8 cellular contexts compared by ENCODE assay signal in genomic region chr16:11780988-11781680, GRCh38. TPM values are rescaled to one million over a fixed set of nuclear protein-coding genes. Genes with fewer than 3 reads are reported as not detected.
DNase-seq lines count a peak whose midpoint lies in the region; ATAC-seq and TF ChIP-seq lines count a peak whose summit lies in the region.

No MANE protein-coding gene starts in this region.

- H3K27ac ChIP-seq in SJCRH30 (peak overlapping the region; percentile 95), stomach (peak overlapping the region; percentile 4 to 95 (median 84))

- H3K9me3 ChIP-seq in SJCRH30 (replicated peaks) (no peaks in the 10 kb centered on the region), stomach (no peaks in the 10 kb centered on the region)

- H3K4me1 Mint-ChIP-seq in activated T-cell treated with anti-CD3 and anti-CD28 coated beads, Interleukin-2, amount 50 U/mL, for 72 hours (ENCODE audit: low read depth), result peaks cover 48% of the 10 kb centered on the region

- DNase-seq in activated T-cell treated with anti-CD3 and anti-CD28 coated beads, Interleukin-2, amount 50 U/mL, for 72 hours, result no peak
- DNase-seq in activated T-cell treated with anti-CD3 and anti-CD28 coated beads, Interleukin-2, amount 50 U/mL, for 1 hour, result no peak
- DNase-seq in SJCRH30, result peak in 1 of 2 experiments; percentile 51
- DNase-seq in fibroblast of pulmonary artery (ENCODE audit: low read depth), result peak; percentile 58
- DNase-seq in stomach, result no peak
- DNase-seq in HT-29 (ENCODE audit: low spot score), result no peak
- no peak for DNase-seq in cerebellar nuclear complex (lab: John Stamatoyannopoulos, UW)
- DNase-seq in SIG-M5 treated with dmso at 0.1 percent for 504 hours (lab: John Stamatoyannopoulos, UW; ENCODE audit: unreplicated experiment), result no peak

- H3K4me3 ChIP-seq in SJCRH30 (no peak overlapping the region), fibroblast of pulmonary artery (replicated peaks; ENCODE audit: low read depth, low read length) (no peak overlapping the region), stomach (no peak overlapping the region)

- H3K27me3 Mint-ChIP-seq in activated T-cell treated with anti-CD3 and anti-CD28 coated beads, Interleukin-2, amount 50 U/mL, for 72 hours (ENCODE audit: low read depth), result no peaks in the 10 kb centered on the region

- H3K4me3 Mint-ChIP-seq in activated T-cell treated with anti-CD3 and anti-CD28 coated beads, Interleukin-2, amount 50 U/mL, for 72 hours, result peak overlapping the region in 1 of 2 donors; percentile 23

- H3K36me3 ChIP-seq in SJCRH30, result peaks cover 28% of the 10 kb centered on the region
- H3K36me3 ChIP-seq in stomach, result peaks cover 14 to 46% (median 43%) of the 10 kb centered on the region in 4 donors

- whole genome bisulfite sequencing in stomach, 5 donors, result 75 to 93% (median 85%) methylated on average over 4 of the region's 4 CpGs

- peaks cover 0 to 27% of the 10 kb centered on the region in 2 donors for H3K36me3 Mint-ChIP-seq in activated T-cell treated with anti-CD3 and anti-CD28 coated beads, Interleukin-2, amount 50 U/mL, for 72 hours (ENCODE audit: insufficient read depth in 2 of 2)

- TF ChIP-seq EP300 in stomach (IDR thresholded peaks at IDR 0.05), result no peak

- ATAC-seq in activated T-cell treated with anti-CD3 and anti-CD28 coated beads, Interleukin-2, amount 50 U/mL, for 72 hours (replicated peaks in 1 of 2), result no peak

- peaks cover 34% of the 10 kb centered on the region for H3K4me1 ChIP-seq in SJCRH30
- H3K4me1 ChIP-seq in stomach, result peaks cover 27 to 57% (median 45%) of the 10 kb centered on the region in 4 donors

- TF ChIP-seq CTCF in fibroblast of pulmonary artery (IDR thresholded peaks at IDR 0.05; ENCODE audit: low read length, missing control alignments) (no peak), stomach (IDR thresholded peaks at IDR 0.05) (no peak)

- intact Hi-C loops in stomach (cut with DNase I; ENCODE audit: low total_unique reads), result no loop called here

- H3K27me3 ChIP-seq in SJCRH30 (no peaks in the 10 kb centered on the region), stomach (no peaks in the 10 kb centered on the region)

- no peak for TF ChIP-seq POLR2A in stomach (IDR thresholded peaks at IDR 0.05)

- H3K9me3 Mint-ChIP-seq in activated T-cell treated with anti-CD3 and anti-CD28 coated beads, Interleukin-2, amount 50 U/mL, for 72 hours, result no peaks in the 10 kb centered on the region

- H3K27ac Mint-ChIP-seq in activated T-cell treated with anti-CD3 and anti-CD28 coated beads, Interleukin-2, amount 50 U/mL, for 72 hours, result peak overlapping the region; percentile 99

RNA-seq across cellular contexts. Expression of gene ZC3H7A, which starts 15.9 kb away (rescaled TPM):
- 100 to 1,000 TPM in 1 of 2 donors, 10 to 100 TPM in 1; 96.3 to 105 TPM for total RNA-seq in activated T-cell treated with anti-CD3 and anti-CD28 coated beads, Interleukin-2, amount 50 U/mL, for 72 hours
- 31.6 and 32.0 TPM in 2 replicates for total RNA-seq in SJCRH30 (2014; rRNA removed; shearing (Covaris generic))
- 100 to 1,000 TPM in 1 of 5 donors, 10 to 100 TPM in 4; 49.1 to 110 (median 92.1) TPM for total RNA-seq in stomach
- 10 to 100 TPM; 16.1 to 23.3 (median 20.0) TPM for polyA plus RNA-seq in stomach
- 11.4 and 14.2 TPM in 2 replicates for total RNA-seq in HT-29 (2014; rRNA removed; shearing (Covaris generic))

RNA-seq across cellular contexts. Expression of gene TXNDC11, which starts 38.5 kb away (rescaled TPM):
- total RNA-seq in activated T-cell treated with anti-CD3 and anti-CD28 coated beads, Interleukin-2, amount 50 U/mL, for 72 hours, result 10 to 100 TPM; 34.7 to 41.5 TPM
- total RNA-seq in SJCRH30 (2014; rRNA removed; shearing (Covaris generic)), result 18.8 and 19.4 TPM in 2 replicates
- total RNA-seq in stomach, result 10 to 100 TPM; 24.1 to 72.9 (median 51.1) TPM
- 10 to 100 TPM; 27.0 to 42.9 (median 41.3) TPM for polyA plus RNA-seq in stomach
- total RNA-seq in HT-29 (2014; rRNA removed; shearing (Covaris generic)), result 43.2 and 49.3 TPM in 2 replicates
